Comparison of ENCODE assay signal across 8 cellular contexts in the genomic region with DNA sequence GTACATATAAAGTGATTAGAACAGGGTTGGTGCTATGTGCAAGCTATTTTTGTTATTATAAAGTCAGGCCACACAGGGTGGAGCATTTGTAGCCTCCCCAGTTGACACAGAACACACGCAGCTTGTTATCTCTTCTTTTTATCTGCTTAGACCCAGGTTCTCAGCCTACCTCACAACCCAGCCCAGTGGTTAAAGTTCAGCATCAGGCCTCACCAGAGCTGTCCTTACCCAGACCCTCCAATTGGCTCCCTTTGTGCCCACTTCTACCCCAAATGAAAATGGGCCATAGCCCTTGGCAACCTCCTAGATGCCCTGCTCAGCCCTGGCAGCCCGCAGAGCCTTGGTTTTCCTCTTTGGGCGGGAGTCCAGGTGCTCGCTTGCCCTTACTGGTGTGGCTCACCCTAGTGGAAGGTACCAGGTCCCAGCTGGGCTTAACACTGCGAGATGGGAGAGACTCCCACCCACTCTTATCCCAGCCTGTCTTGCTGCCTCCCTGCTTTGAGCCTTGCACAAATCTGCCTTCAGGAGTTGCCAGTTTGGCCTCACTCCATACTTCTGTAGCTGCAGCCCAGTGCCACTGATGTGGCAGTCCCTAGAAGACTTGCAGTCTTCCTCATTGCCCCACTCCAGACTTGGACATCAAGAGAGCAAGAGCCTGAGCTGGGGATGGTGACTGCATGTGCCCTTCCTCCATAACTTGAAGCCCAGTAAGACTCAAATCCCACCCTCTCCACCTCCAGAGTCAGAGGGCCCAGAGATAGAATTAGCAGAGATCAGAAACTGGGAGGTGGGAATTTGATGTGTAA. TPM values are rescaled to one million over a fixed set of nuclear protein-coding genes. Genes with fewer than 3 reads are reported as not detected.
A peak's percentile ranks its signal among the peaks of the same experiment; 100 is the strongest.
DNase-seq lines count a peak whose midpoint lies in the region; ATAC-seq, FAIRE-seq and TF ChIP-seq lines count a peak whose summit lies in the region.
"Had no signal": no experiment of that assay in that cellular context is flagged by ENCODE, and none has a peak within 500 bp of the region (broad histone marks: within the 10 kb centered on the region; RNA-seq: fewer than 3 reads in every experiment).

No MANE protein-coding gene starts in this region.

- H3K27ac ChIP-seq in HEK293 (ENCODE audit: extremely low read depth, low read depth, low read length) (no peak overlapping the region), SU-DHL-6 (ENCODE audit: low read depth, low read length) (no peak overlapping the region), left ventricle myocardium inferior (replicated peaks) (peak overlapping the region; percentile 84), small intestine (ENCODE audit: low read depth in 1 of 2, low read length in 1 of 2) (peak overlapping the region in 1 of 2 donors; percentile 72)
- H3K27ac ChIP-seq: brain microvascular endothelial cell had no signal

- TF ChIP-seq CTCF in HEK293 (tag by site-specific recombination; IDR thresholded peaks at IDR 0.05): no peak
- no peak for TF ChIP-seq CTCF in SU-DHL-6 (IDR thresholded peaks at IDR 0.05; ENCODE audit: insufficient read depth, low read length, poor library complexity, severe bottlenecking)
- TF ChIP-seq CTCF in left ventricle myocardium inferior (IDR thresholded peaks at IDR 0.05; ENCODE audit: borderline replicate concordance): no peak

- no peak overlapping the region for H2AFZ ChIP-seq in SU-DHL-6 (ENCODE audit: low read depth, low read length, severe bottlenecking)

- POLR2A ChIA-PET in HEK293 (lab: Yijun Ruan, JAX): interaction anchor here (0.6 to 3.9 kb wide), 14 partner anchors 8 to 237 kb away, joined by 3 to 68 read pairs (median 7); a partner anchor contains a TSS

- peak overlapping the region; percentile 78 for H3K9ac ChIP-seq in SU-DHL-6 (ENCODE audit: low read length)

- H3K4me3 ChIP-seq in HEK293 (ENCODE audit: low read depth, low read length): no peak overlapping the region
- H3K4me3 ChIP-seq in SU-DHL-6 (ENCODE audit: insufficient read depth, low read length, poor library complexity, severe bottlenecking): peak overlapping the region; percentile 74
- peak overlapping the region; percentile 93 for H3K4me3 ChIP-seq in left ventricle myocardium inferior
- peak overlapping the region in 1 of 2 donors; percentile 82 for H3K4me3 ChIP-seq in small intestine (ENCODE audit: low read depth in 1 of 2, low read length in 2 of 2)

- no peaks in the 10 kb centered on the region for H3K27me3 ChIP-seq in SU-DHL-6 (ENCODE audit: low read length)
- no peaks in the 10 kb centered on the region for H3K27me3 ChIP-seq in left ventricle myocardium inferior (ENCODE audit: low read depth)
- H3K27me3 ChIP-seq in small intestine (ENCODE audit: control insufficient read depth in 2 of 2, insufficient read depth in 2 of 2, low read length in 2 of 2): no peaks in the 10 kb centered on the region
- H3K27me3 ChIP-seq: brain microvascular endothelial cell had no signal

- H4K20me1 ChIP-seq in SU-DHL-6 (ENCODE audit: low read depth, low read length): no peaks in the 10 kb centered on the region

- H3K79me2 ChIP-seq in SU-DHL-6 (ENCODE audit: insufficient read depth, low read length): no peaks in the 10 kb centered on the region

- H3K36me3 ChIP-seq in HEK293 (ENCODE audit: control insufficient read depth in 2 of 2, insufficient read depth in 1 of 2, low read length in 2 of 2) (peaks cover 23 to 34% of the 10 kb centered on the region in 2 experiments), SU-DHL-6 (ENCODE audit: low read length) (no peaks in the 10 kb centered on the region), left ventricle myocardium inferior (peaks cover 11% of the 10 kb centered on the region), small intestine (ENCODE audit: control insufficient read depth in 2 of 2, insufficient read depth in 2 of 2, low read length in 2 of 2) (no peaks in the 10 kb centered on the region)

- CTCF ChIA-PET in HEK293 (lab: Yijun Ruan, JAX): interaction anchor here (0.7 to 4.5 kb wide), 8 partner anchors 21 to 77 kb away, joined by 3 to 26 read pairs (median 4); no protein-coding TSS in a partner anchor

- 28 to 69% (median 49%) methylated on average over 5 of the region's 5 CpGs for WGBS in small intestine, 3 donors

- H3K4me1 ChIP-seq in HEK293 (ENCODE audit: control insufficient read depth, insufficient read depth, low read length) (peaks cover 11% of the 10 kb centered on the region), left ventricle myocardium inferior (peaks cover 70% of the 10 kb centered on the region), small intestine (ENCODE audit: control insufficient read depth in 2 of 2, insufficient read depth in 1 of 2, low read depth in 1 of 2, low read length in 1 of 2) (peaks cover 3 to 4% of the 10 kb centered on the region in 2 donors)

- H3K4me2 ChIP-seq in SU-DHL-6 (ENCODE audit: low read depth, low read length, poor library complexity, severe bottlenecking): peak overlapping the region; percentile 81

- H3F3A ChIP-seq in SU-DHL-6 (ENCODE audit: insufficient read depth): peaks cover 24% of the 10 kb centered on the region

- H3K9me2 ChIP-seq in SU-DHL-6 (replicated peaks; ENCODE audit: insufficient read depth, low read length): no peaks in the 10 kb centered on the region

- intact Hi-C loops in left ventricle myocardium inferior (cut with micrococcal nuclease): no loop called here

- DNase-seq in left ventricle myocardium inferior (no peak), small intestine (peak; percentile 76), NCI-H524 treated with DMSO at 0.1 percent for 48 hours (lab: John Stamatoyannopoulos, UW) (no peak)
- DNase-seq: brain microvascular endothelial cell had no signal

- no peak for FAIRE-seq in small intestine (lab: Jason Lieb, UNC)

- H3K9me3 ChIP-seq in HEK293 (ENCODE audit: control insufficient read depth, insufficient read depth, low read depth, low read length): no peaks in the 10 kb centered on the region
- no peaks in the 10 kb centered on the region for H3K9me3 ChIP-seq in SU-DHL-6 (ENCODE audit: insufficient read depth, low read length)
- H3K9me3 ChIP-seq in left ventricle myocardium inferior (replicated peaks): no peaks in the 10 kb centered on the region
- no peaks in the 10 kb centered on the region for H3K9me3 ChIP-seq in small intestine (ENCODE audit: control insufficient read depth, low read depth)

- ATAC-seq in GM19463 (IDR thresholded peaks at IDR 0.05; ENCODE audit: unreplicated experiment): no peak
- ATAC-seq in GM18909 (IDR thresholded peaks at IDR 0.05; ENCODE audit: poor library complexity, unreplicated experiment): no peak

TF ChIP-seq in HEK293, 187 proteins besides CTCF, POLR2A, EP300 and RAD21:
- TF ChIP-seq, protein P1, sequence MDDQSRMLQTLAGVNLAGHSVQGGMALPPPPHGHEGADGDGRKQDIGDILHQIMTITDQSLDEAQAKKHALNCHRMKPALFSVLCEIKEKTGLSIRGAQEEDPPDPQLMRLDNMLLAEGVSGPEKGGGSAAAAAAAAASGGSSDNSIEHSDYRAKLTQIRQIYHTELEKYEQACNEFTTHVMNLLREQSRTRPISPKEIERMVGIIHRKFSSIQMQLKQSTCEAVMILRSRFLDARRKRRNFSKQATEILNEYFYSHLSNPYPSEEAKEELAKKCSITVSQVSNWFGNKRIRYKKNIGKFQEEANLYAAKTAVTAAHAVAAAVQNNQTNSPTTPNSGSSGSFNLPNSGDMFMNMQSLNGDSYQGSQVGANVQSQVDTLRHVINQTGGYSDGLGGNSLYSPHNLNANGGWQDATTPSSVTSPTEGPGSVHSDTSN (CRISPR knock-in tag; IDR thresholded peaks at IDR 0.05): 0 out of 2 replicates have a peak, but pooled peaks have one; percentile 20
- TF ChIP-seq ZSCAN30 (tag by site-specific recombination; IDR thresholded peaks at IDR 0.05) (no peak), ZNF776 (tag by site-specific recombination; IDR thresholded peaks at IDR 0.05; ENCODE audit: borderline replicate concordance) (no peak), GLIS1 (tag by site-specific recombination; IDR thresholded peaks at IDR 0.05) (peak; percentile 30; the same call in 1 of the 2 replicates), TCF7L2 (IDR thresholded peaks at IDR 0.05; ENCODE audit: borderline replicate concordance, low read depth, low read length) (no peak)
- TF ChIP-seq, protein P2, sequence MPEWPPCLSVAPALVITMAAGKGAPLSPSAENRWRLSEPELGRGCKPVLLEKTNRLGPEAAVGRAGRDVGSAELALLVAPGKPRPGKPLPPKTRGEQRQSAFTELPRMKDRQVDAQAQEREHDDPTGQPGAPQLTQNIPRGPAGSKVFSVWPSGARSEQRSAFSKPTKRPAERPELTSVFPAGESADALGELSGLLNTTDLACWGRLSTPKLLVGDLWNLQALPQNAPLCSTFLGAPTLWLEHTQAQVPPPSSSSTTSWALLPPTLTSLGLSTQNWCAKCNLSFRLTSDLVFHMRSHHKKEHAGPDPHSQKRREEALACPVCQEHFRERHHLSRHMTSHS (tag by site-specific recombination; IDR thresholded peaks at IDR 0.05): no peak
- TF ChIP-seq, protein P3, sequence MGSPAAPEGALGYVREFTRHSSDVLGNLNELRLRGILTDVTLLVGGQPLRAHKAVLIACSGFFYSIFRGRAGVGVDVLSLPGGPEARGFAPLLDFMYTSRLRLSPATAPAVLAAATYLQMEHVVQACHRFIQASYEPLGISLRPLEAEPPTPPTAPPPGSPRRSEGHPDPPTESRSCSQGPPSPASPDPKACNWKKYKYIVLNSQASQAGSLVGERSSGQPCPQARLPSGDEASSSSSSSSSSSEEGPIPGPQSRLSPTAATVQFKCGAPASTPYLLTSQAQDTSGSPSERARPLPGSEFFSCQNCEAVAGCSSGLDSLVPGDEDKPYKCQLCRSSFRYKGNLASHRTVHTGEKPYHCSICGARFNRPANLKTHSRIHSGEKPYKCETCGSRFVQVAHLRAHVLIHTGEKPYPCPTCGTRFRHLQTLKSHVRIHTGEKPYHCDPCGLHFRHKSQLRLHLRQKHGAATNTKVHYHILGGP (tag by site-specific recombination; IDR thresholded peaks at IDR 0.05): no peak

RNA-seq across cellular contexts. Expression of a gene that starts 1.2 kb away (rescaled TPM):
- 38.2 TPM for total RNA-seq in left ventricle myocardium inferior
- polyA plus RNA-seq in small intestine: 10 to 100 TPM; 24.8 to 51.0 (median 28.6) TPM

RNA-seq across cellular contexts. Expression of a gene that starts 4.2 kb away (rescaled TPM):
- total RNA-seq in left ventricle myocardium inferior: 329 TPM
- polyA plus RNA-seq in small intestine: 10 to 100 TPM; 27.6 to 85.0 (median 37.8) TPM

RNA-seq across cellular contexts. Expression of a gene that starts 20.1 kb away (rescaled TPM):
- total RNA-seq in left ventricle myocardium inferior: 22.5 TPM
- polyA plus RNA-seq in small intestine: 10 to 100 TPM; 14.6 to 40.9 (median 18.9) TPM

RNA-seq across cellular contexts. Expression of a gene that starts 26.3 kb away (rescaled TPM):
- 1.0 TPM for total RNA-seq in left ventricle myocardium inferior
- polyA plus RNA-seq in small intestine: 10 to 100 TPM; 20.3 to 37.3 (median 33.5) TPM

RNA-seq across cellular contexts. Expression of a gene that starts 41.5 kb away (rescaled TPM):
- total RNA-seq in left ventricle myocardium inferior: 6.7 TPM
- 1 to 10 TPM in 1 of 3 donors, under 1 TPM in 2; 0.22 to 3.3 (median 0.54) TPM for polyA plus RNA-seq in small intestine
